ENCODE assay signal across 8 cellular contexts in the genomic region with DNA sequence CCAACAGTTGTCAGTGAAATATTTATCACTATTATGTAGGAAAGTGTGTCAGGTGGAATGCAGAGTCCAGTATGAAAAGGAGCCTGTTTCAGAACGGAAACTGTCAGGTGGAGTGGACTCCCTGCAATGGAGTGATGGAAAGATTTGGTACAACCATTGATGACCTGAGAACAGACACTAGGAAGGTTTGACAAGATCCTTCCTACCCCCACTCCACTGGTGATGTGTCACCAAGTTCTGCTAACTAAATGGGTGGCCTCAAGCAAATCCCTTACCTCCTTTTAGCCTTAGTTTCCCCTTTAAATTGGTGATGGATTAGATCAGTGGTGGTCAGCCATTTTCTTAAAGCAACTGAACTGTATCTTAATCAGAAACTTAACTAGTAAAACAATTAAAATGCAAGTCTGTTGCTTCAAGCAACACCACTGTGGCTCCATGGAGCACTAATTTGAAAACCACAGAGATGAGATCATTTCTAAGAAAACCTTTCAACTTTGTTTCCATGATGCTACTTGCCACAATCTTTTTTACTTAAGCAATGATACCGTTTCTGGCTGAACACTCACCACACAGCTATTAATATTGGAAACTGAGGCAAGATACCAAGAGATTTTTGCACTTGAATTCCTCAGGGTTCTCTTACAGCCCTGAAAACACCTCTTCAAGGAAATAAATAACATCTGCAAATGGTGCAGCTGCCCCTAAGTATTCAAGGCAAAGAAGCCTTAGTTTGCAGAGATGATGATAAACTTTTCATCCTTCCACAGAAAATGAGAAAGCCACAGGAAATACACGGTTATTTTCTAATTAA.
A peak's percentile ranks its signal among the peaks of the same experiment; 100 is the strongest.
DNase-seq lines count a peak whose midpoint lies in the region; ATAC-seq lines count a peak whose summit lies in the region.

No MANE protein-coding gene starts in this region.

- ATAC-seq in activated CD4-positive, CD25-positive, alpha-beta regulatory T cell treated with anti-CD3 and anti-CD28 coated beads, Interleukin-2, amount 50 U/mL, for 24 hours, result peak; percentile 66 to 78

- intact Hi-C loops in posterior cingulate gyrus (cut with DNase I), result no loop called here

- in situ Hi-C loops in KBM-7 (cut with MboI; ENCODE audit: low pct_unique_long_range_greater_than_20kb, low sequenced_read_pairs), result no loop called here

- DNase-seq in activated CD4-positive, CD25-positive, alpha-beta regulatory T cell treated with anti-CD3 and anti-CD28 coated beads, Interleukin-2, amount 50 U/mL, for 72 hours, result no peak
- DNase-seq in KBM-7 (peak; percentile 54), posterior cingulate gyrus (no peak), NCI-H1694 treated with DMSO at 0.1 percent for 48 hours (lab: John Stamatoyannopoulos, UW) (no peak), DMS79 treated with DMSO at 0.1 percent for 48 hours (lab: John Stamatoyannopoulos, UW) (no peak)
- peak; percentile 43 for DNase-seq in activated naive CD4-positive, alpha-beta T cell treated with anti-CD3 and anti-CD28 coated beads, Interleukin-2, amount 50 U/mL, for 16 hours
- peak; percentile 34 to 53 for DNase-seq in stimulated activated CD8-positive, alpha-beta memory T cell treated with anti-CD3 and anti-CD28 coated beads, Interleukin-7, amount 100 ng/mL, for 4 hours (ENCODE audit: low read depth in 2 of 2)

Comparison
In these comparisons a context has a peak if more than half of its experiments do, and no peak if none do; other contexts are left out.
1. DNase-seq: peak in KBM-7 (single experiment), activated naive CD4-positive, alpha-beta T cell treated with anti-CD3 and anti-CD28 coated beads, Interleukin-2, amount 50 U/mL, for 16 hours (single experiment) and stimulated activated CD8-positive, alpha-beta memory T cell treated with anti-CD3 and anti-CD28 coated beads, Interleukin-7, amount 100 ng/mL, for 4 hours (2 of 2); none in activated CD4-positive, CD25-positive, alpha-beta regulatory T cell treated with anti-CD3 and anti-CD28 coated beads, Interleukin-2, amount 50 U/mL, for 72 hours (single experiment), posterior cingulate gyrus (0 of 10), NCI-H1694 treated with DMSO at 0.1 percent for 48 hours (single experiment) and DMS79 treated with DMSO at 0.1 percent for 48 hours (single experiment).